10 cellular contexts compared by ENCODE assay signal in genomic region chr4:184409911-184410692, GRCh38.
DNase-seq lines count a peak whose midpoint lies in the region; ATAC-seq and TF ChIP-seq lines count a peak whose summit lies in the region.
"Had no signal": no experiment of that assay in that cellular context is flagged by ENCODE, and none has a peak within 500 bp of the region (broad histone marks: within the 10 kb centered on the region; RNA-seq: fewer than 3 reads in every experiment).

No MANE protein-coding gene starts in this region.

- H3K4me3 ChIP-seq in gastrocnemius medialis (peak overlapping the region in 1 of 4 donors; percentile 23), osteoblast (ENCODE audit: insufficient read depth, low read length) (no peak overlapping the region)
- H3K4me3 ChIP-seq: ovary had no signal

- peaks cover 20 to 43% of the 10 kb centered on the region in 2 donors for H3K4me1 ChIP-seq in gastrocnemius medialis
- peaks cover 14% of the 10 kb centered on the region for H3K4me1 ChIP-seq in osteoblast (ENCODE audit: insufficient read depth, low read length)

- in situ Hi-C loops in gastrocnemius medialis (cut with MboI; ENCODE audit: low sequenced_read_pairs in 4 of 4), result no loop called here

- H3K27me3 ChIP-seq in gastrocnemius medialis (no peaks in the 10 kb centered on the region), osteoblast (ENCODE audit: insufficient read depth, low read length) (no peaks in the 10 kb centered on the region)
- H3K27me3 ChIP-seq: ovary had no signal

- H3K36me3 ChIP-seq in gastrocnemius medialis (peaks cover 0 to 36% of the 10 kb centered on the region in 2 donors), osteoblast (ENCODE audit: insufficient read depth, low read length) (peaks cover 33% of the 10 kb centered on the region)
- H3K36me3 ChIP-seq: ovary had no signal

- TF ChIP-seq POLR2A in gastrocnemius medialis (IDR thresholded peaks at IDR 0.05), result no peak

- TF ChIP-seq CTCF in gastrocnemius medialis (IDR thresholded peaks at IDR 0.05 in 4 of 5, conservative IDR thresholded peaks at IDR 0.05 in 1 of 5) (no peak), osteoblast (IDR thresholded peaks at IDR 0.05; ENCODE audit: extremely low read depth, low read depth, low read length) (no peak)

- peak; percentile 38 for DNase-seq in activated T-helper 1 cell treated with anti-CD3 and anti-CD28 coated beads, Interleukin-12 subunit alpha, Interleukin-12 subunit beta, Interleukin-2, Interleukin-4 antibody, amounts not matched to agents 30 ng/mL and 10 ng/mL and 1 ng/mL, durations not matched to agents 14 hours and 24 hours and 36 hours (ENCODE audit: low spot score)
- no peak for DNase-seq in gastrocnemius medialis
- DNase-seq in osteoblast (ENCODE audit: insufficient read length, low spot score, missing footprints), result no peak
- no peak for DNase-seq in AG08395 (ENCODE audit: low spot score)
- DNase-seq in kidney glomerular epithelial cell (lab: John Stamatoyannopoulos, UW), result no peak
- no peak for DNase-seq in DMS153 (lab: John Stamatoyannopoulos, UW)
- DNase-seq: NCI-H446, ovary had no signal

- peaks cover 82% of the 10 kb centered on the region for H3K4me1 Mint-ChIP-seq in activated T-helper 1 cell treated with anti-CD3 and anti-CD28 coated beads, Interleukin-12 subunit alpha, Interleukin-12 subunit beta, Interleukin-2, Interleukin-4 antibody, amounts not matched to agents 30 ng/mL and 10 ng/mL and 1 ng/mL, durations not matched to agents 14 hours and 24 hours and 36 hours (ENCODE audit: low read depth)

- H3K27ac ChIP-seq in gastrocnemius medialis (peak overlapping the region; percentile 60 to 74 (median 66)), osteoblast (ENCODE audit: low read depth, low read length) (no peak overlapping the region)
- H3K27ac ChIP-seq: ovary had no signal

- intact Hi-C loops in activated T-helper 1 cell treated with anti-CD3 and anti-CD28 coated beads, Interleukin-12 subunit alpha, Interleukin-12 subunit beta, Interleukin-2, Interleukin-4 antibody, amounts not matched to agents 30 ng/mL and 10 ng/mL and 1 ng/mL, durations not matched to agents 14 hours and 24 hours and 36 hours (cut with micrococcal nuclease), result loop anchor here (2.0 kb wide), 3 partner anchors 25 to 145 kb away; no protein-coding TSS in a partner anchor
- intact Hi-C loops in gastrocnemius medialis (cut with DNase I; ENCODE audit: low total_unique reads), result no loop called here

- H3K27me3 Mint-ChIP-seq in activated T-helper 1 cell treated with anti-CD3 and anti-CD28 coated beads, Interleukin-12 subunit alpha, Interleukin-12 subunit beta, Interleukin-2, Interleukin-4 antibody, amounts not matched to agents 30 ng/mL and 10 ng/mL and 1 ng/mL, durations not matched to agents 14 hours and 24 hours and 36 hours (ENCODE audit: insufficient read depth), result no peaks in the 10 kb centered on the region

- H3K4me2 ChIP-seq in osteoblast (ENCODE audit: insufficient read depth, low read length), result no peak overlapping the region

- no peaks in the 10 kb centered on the region for H3K79me2 ChIP-seq in osteoblast (ENCODE audit: insufficient read depth, low read length)

- H3K9me3 ChIP-seq in gastrocnemius medialis (no peaks in the 10 kb centered on the region), osteoblast (ENCODE audit: low read depth, low read length) (no peaks in the 10 kb centered on the region)
- H3K9me3 ChIP-seq: ovary had no signal

- no peak overlapping the region for H2AFZ ChIP-seq in osteoblast (ENCODE audit: low read length)

- H3K36me3 Mint-ChIP-seq in activated T-helper 1 cell treated with anti-CD3 and anti-CD28 coated beads, Interleukin-12 subunit alpha, Interleukin-12 subunit beta, Interleukin-2, Interleukin-4 antibody, amounts not matched to agents 30 ng/mL and 10 ng/mL and 1 ng/mL, durations not matched to agents 14 hours and 24 hours and 36 hours (ENCODE audit: low read depth), result peaks cover 73% of the 10 kb centered on the region

- H3K4me3 Mint-ChIP-seq in activated T-helper 1 cell treated with anti-CD3 and anti-CD28 coated beads, Interleukin-12 subunit alpha, Interleukin-12 subunit beta, Interleukin-2, Interleukin-4 antibody, amounts not matched to agents 30 ng/mL and 10 ng/mL and 1 ng/mL, durations not matched to agents 14 hours and 24 hours and 36 hours, result peak overlapping the region; percentile 68

- ATAC-seq in GM19035 (IDR thresholded peaks at IDR 0.05; ENCODE audit: unreplicated experiment) (peak; percentile 59), HG03103 (IDR thresholded peaks at IDR 0.05; ENCODE audit: low read depth, unreplicated experiment) (peak; percentile 48), gastrocnemius medialis (peak; percentile 23 to 27)

- no peaks in the 10 kb centered on the region for H4K20me1 ChIP-seq in osteoblast (ENCODE audit: insufficient read depth, low read length)

- H3K27ac Mint-ChIP-seq in activated T-helper 1 cell treated with anti-CD3 and anti-CD28 coated beads, Interleukin-12 subunit alpha, Interleukin-12 subunit beta, Interleukin-2, Interleukin-4 antibody, amounts not matched to agents 30 ng/mL and 10 ng/mL and 1 ng/mL, durations not matched to agents 14 hours and 24 hours and 36 hours, result peak overlapping the region; percentile 80

- H3K9me3 Mint-ChIP-seq in activated T-helper 1 cell treated with anti-CD3 and anti-CD28 coated beads, Interleukin-12 subunit alpha, Interleukin-12 subunit beta, Interleukin-2, Interleukin-4 antibody, amounts not matched to agents 30 ng/mL and 10 ng/mL and 1 ng/mL, durations not matched to agents 14 hours and 24 hours and 36 hours, result no peaks in the 10 kb centered on the region
